Comparison of ENCODE assay signal across 1 cellular context in the genomic region with DNA sequence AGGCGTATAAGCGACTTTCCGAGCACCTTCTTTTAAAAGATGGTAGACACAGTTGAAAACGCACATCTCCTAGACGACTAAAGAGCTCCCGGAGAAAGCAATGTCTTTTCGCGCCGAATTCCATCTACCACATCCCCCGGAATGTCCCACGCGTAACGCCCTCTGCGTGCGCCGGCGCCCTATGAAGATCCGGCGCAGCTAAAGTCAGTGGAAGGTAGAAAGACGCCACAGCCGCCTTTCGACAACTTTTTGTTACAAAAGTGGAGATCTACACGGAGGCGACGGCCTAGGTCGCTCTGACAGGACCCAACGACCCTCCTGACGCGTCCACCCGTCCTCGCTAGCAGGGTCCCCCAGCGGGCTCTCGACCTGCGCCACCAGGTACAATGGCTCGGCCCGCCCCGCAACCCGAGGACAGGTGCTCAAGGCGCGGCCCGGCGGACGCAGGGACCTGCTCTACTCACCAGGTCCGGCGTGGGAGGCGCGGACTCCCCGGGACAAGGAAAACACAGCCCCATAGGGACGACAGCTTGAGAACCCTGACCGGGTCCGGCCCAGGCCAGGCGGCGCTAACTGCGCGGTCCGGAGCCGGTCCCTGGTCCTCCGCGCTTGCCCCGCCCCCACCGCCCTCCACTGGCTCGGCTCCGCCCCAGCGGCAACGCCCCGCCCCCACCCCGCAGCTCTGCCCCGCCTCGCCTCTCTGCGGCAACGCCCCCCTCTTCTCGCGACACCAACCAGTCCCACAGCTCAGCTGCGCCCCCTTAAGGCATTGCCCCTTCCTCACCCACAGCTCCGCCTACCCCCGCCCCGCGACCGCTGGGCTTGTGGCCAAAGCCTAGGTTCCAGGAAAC.
TF ChIP-seq lines count a peak whose summit lies in the region.

TSS of gene SVIP (minus strand) at position 571 of the 851 bp plus-strand sequence. CDS start at position 518, 53 bp downstream.

TF ChIP-seq in SK-N-SH, 30 proteins besides CTCF, POLR2A, EP300 and RAD21 (continued from another document):
- TF ChIP-seq GATA2 (CRISPR knock-in tag; IDR thresholded peaks at IDR 0.05) (no peak), EZH2phosphoT487 (IDR thresholded peaks at IDR 0.05; ENCODE audit: borderline replicate concordance, low read depth) (no peak), FOXM1 (IDR thresholded peaks at IDR 0.05; ENCODE audit: low read depth) (no peak), USF1 (IDR thresholded peaks at IDR 0.05; ENCODE audit: borderline replicate concordance, low read depth) (no peak), CHD2 (IDR thresholded peaks at IDR 0.05; ENCODE audit: low read length, partially characterized antibody) (peak; percentile 99), POLR2AphosphoS5 (IDR thresholded peaks at IDR 0.05; ENCODE audit: low read depth, low read length) (no peak; the same call in 1 of the 2 replicates), JUND (IDR thresholded peaks at IDR 0.05) (no peak), MAX (IDR thresholded peaks at IDR 0.05; ENCODE audit: low read depth) (peak; percentile 50), SIN3A (IDR thresholded peaks at IDR 0.05; ENCODE audit: borderline replicate concordance, low read depth, low read length) (peak; percentile 65; the same call in 1 of the 2 replicates), ZBTB33 (IDR thresholded peaks at IDR 0.05; ENCODE audit: borderline replicate concordance, low read depth) (peak; percentile 96), NRF1 (IDR thresholded peaks at IDR 0.05; ENCODE audit: low read depth, low read length) (peak; percentile 69), FOSL2 (IDR thresholded peaks at IDR 0.05; ENCODE audit: borderline replicate concordance, low read depth) (no peak)
- TF ChIP-seq, protein P1, sequence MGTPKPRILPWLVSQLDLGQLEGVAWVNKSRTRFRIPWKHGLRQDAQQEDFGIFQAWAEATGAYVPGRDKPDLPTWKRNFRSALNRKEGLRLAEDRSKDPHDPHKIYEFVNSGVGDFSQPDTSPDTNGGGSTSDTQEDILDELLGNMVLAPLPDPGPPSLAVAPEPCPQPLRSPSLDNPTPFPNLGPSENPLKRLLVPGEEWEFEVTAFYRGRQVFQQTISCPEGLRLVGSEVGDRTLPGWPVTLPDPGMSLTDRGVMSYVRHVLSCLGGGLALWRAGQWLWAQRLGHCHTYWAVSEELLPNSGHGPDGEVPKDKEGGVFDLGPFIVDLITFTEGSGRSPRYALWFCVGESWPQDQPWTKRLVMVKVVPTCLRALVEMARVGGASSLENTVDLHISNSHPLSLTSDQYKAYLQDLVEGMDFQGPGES (IDR thresholded peaks at IDR 0.05; ENCODE audit: low read depth, low read length) = no peak
